Comparison of ENCODE assay signal across 24 cellular contexts in the genomic region with DNA sequence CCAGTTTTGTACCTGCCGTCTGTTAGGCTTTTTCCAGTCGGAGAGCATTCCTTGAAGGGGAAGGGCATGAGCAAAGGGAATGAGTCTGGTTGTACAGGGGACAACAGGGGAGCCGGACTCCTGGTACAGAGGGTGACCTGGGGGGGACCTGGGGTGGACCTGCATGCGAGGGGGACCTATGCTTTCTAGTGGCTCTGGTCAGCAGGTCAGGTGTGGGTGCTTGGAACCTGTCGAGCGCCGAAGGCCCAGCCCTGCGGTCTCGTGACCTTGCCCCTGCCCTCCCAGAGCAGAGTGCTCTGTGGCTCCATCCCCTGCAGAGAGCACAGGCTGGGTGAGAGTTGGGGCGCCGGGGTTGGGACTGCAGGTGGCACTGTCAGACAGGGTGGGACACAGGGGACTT.
DNase-seq lines count a peak whose midpoint lies in the region; ATAC-seq, FAIRE-seq and TF ChIP-seq lines count a peak whose summit lies in the region.
"Had no signal": no experiment of that assay in that cellular context is flagged by ENCODE, and none has a peak within 500 bp of the region (broad histone marks: within the 10 kb centered on the region; RNA-seq: fewer than 3 reads in every experiment).

No MANE protein-coding gene starts in this region.

- TF ChIP-seq POLR2A in HepG2 (IDR thresholded peaks at IDR 0.05; ENCODE audit: insufficient read depth in 1 of 2, low read depth in 2 of 2, low read length in 2 of 2) (no peak), right lobe of liver (IDR thresholded peaks at IDR 0.05) (no peak)

- 60% methylated on average over 11 of the region's 11 CpGs for WGBS in HepG2 (ENCODE audit: low lambda C conversion rate)
- 71% methylated on average over 1 of the region's 11 CpGs for WGBS in right lobe of liver (ENCODE audit: insufficient coverage, low coverage, low lambda C conversion rate, missing lambda C conversion rate)
- WGBS in neuronal stem cell (ENCODE audit: extremely low coverage in 2 of 2, insufficient read length in 2 of 2, insufficient replicate concordance in 1 of 2), 2 donors, result no CpG with 5 or more reads among the region's 11 CpGs

- CTCF ChIA-PET in HepG2 (lab: Yijun Ruan, JAX; ENCODE audit: low intra/inter-chr PET ratio, low total read pairs), result no interaction called here

- no peak overlapping the region for H2BK5ac ChIP-seq in neuronal stem cell (ENCODE audit: low read length)

- H2AFZ ChIP-seq in HepG2 (ENCODE audit: low read length) (no peak overlapping the region), neuronal stem cell (ENCODE audit: low read length) (no peak overlapping the region)

- no peak for FAIRE-seq in HepG2 (lab: Jason Lieb, UNC)
- FAIRE-seq: A549, D721Med, GM12892, GM19239 had no signal

- no peak overlapping the region for H2AK5ac ChIP-seq in neuronal stem cell (ENCODE audit: low read depth, low read length)

- H3K27me3 ChIP-seq in HepG2 (ENCODE audit: control insufficient read depth in 1 of 2, insufficient read depth in 2 of 2, low read length in 2 of 2) (peaks cover 10 to 67% of the 10 kb centered on the region in 2 experiments), right lobe of liver (no peaks in the 10 kb centered on the region), RWPE2 (ENCODE audit: insufficient read depth, poor library complexity, severe bottlenecking) (no peaks in the 10 kb centered on the region), neuronal stem cell (ENCODE audit: control insufficient read depth in 3 of 3, insufficient read depth in 3 of 3, low read depth in 1 of 3, low read length in 3 of 3) (peaks cover 0 to 19% (median 0%) of the 10 kb centered on the region in 3 experiments), HAP-1 (ENCODE audit: low read depth) (no peaks in the 10 kb centered on the region), brain microvascular endothelial cell (replicated peaks) (no peaks in the 10 kb centered on the region)
- H3K27me3 ChIP-seq: BE2C had no signal

- peak; percentile 44 for ATAC-seq in HepG2
- no peak for ATAC-seq in right lobe of liver
- no peak for ATAC-seq in RWPE2 (ENCODE audit: low read depth)

- H3K4ac ChIP-seq in neuronal stem cell (ENCODE audit: low read length), result no peak overlapping the region

- H3K4me1 ChIP-seq in HepG2 (ENCODE audit: insufficient read depth, low read length) (peaks cover 8% of the 10 kb centered on the region; the same call in 1 of the 2 replicates), right lobe of liver (no peaks in the 10 kb centered on the region), RWPE2 (ENCODE audit: insufficient read depth, poor library complexity, severe bottlenecking) (peaks cover 24% of the 10 kb centered on the region), neuronal stem cell (ENCODE audit: control insufficient read depth in 2 of 2, insufficient read depth in 1 of 2, low read depth in 1 of 2, low read length in 2 of 2) (peaks cover 0 to 4% of the 10 kb centered on the region in 2 donors), HAP-1 (no peaks in the 10 kb centered on the region)

- POLR2A ChIA-PET in HepG2 (lab: Yijun Ruan, JAX), result no interaction called here

- H4K91ac ChIP-seq in neuronal stem cell (ENCODE audit: low read depth, low read length, poor library complexity), result no peak overlapping the region

- TF ChIP-seq EP300 in HepG2 (IDR thresholded peaks at IDR 0.05; ENCODE audit: low read depth in 2 of 2, low read length in 2 of 2), result no peak
- no peak for TF ChIP-seq EP300 in HepG2 (CRISPR knock-in tag; IDR thresholded peaks at IDR 0.05; ENCODE audit: borderline replicate concordance)

- H3K4me2 ChIP-seq in HepG2 (ENCODE audit: low read depth, low read length) (no peak overlapping the region), neuronal stem cell (ENCODE audit: insufficient read depth, low read length, poor library complexity, severe bottlenecking) (no peak overlapping the region)
- H3K4me2 ChIP-seq: A549, GM23338 had no signal

- no peak overlapping the region for H3K9ac ChIP-seq in HepG2 (ENCODE audit: insufficient read depth, low read depth, low read length)
- H3K9ac ChIP-seq in neuronal stem cell (ENCODE audit: low read depth, low read length, poor library complexity), result no peak overlapping the region
- H3K9ac ChIP-seq: BLaER1 treated with 17β-estradiol and CSF1 and Interleukin-3, amounts not matched to agents 10 nM and 100 nM had no signal

- H3K79me2 ChIP-seq in HepG2 (ENCODE audit: insufficient read depth, low read length), result no peaks in the 10 kb centered on the region

- no peaks in the 10 kb centered on the region for H4K20me1 ChIP-seq in HepG2 (ENCODE audit: insufficient read depth, low read length)
- H4K20me1 ChIP-seq: BLaER1 treated with 17β-estradiol and CSF1 and Interleukin-3, amounts not matched to agents 10 nM and 100 nM had no signal

- no peak for DNase-seq in HepG2 (ENCODE audit: low spot score)
- DNase-seq in right lobe of liver, result no peak
- DNase-seq in RWPE2 (ENCODE audit: low spot score), result no peak
- no peak for DNase-seq in epithelial cell of prostate (ENCODE audit: low read depth, low spot score)
- DNase-seq in neuronal stem cell (ENCODE audit: low spot score), result no peak
- no peak for DNase-seq in HAP-1 (ENCODE audit: low spot score in 2 of 2)
- DNase-seq in NCI-H774 (lab: John Stamatoyannopoulos, UW), result no peak
- no peak for DNase-seq in brain microvascular endothelial cell
- DNase-seq: 8988T; ACHN; AML-193; BE2C; CD4-positive, alpha-beta T cell; CD8-positive, alpha-beta memory T cell; DMS 273 treated with DMSO at 0.1 percent for 48 hours; DMS79 treated with DMSO at 0.1 percent for 48 hours; GF-D8; HFFc6 had no signal

- in situ Hi-C loops in HepG2 (cut with HindIII; ENCODE audit: extremely low pct_ligation_motif_present, low pct_unique_long_range_greater_than_20kb), result no loop called here
- in situ Hi-C loops in HAP-1 (cut with MboI; ENCODE audit: low sequenced_read_pairs), result no loop called here
- in situ Hi-C loops in brain microvascular endothelial cell (cut with HindIII; ENCODE audit: low pct_ligation_motif_present, low sequenced_read_pairs), result loop anchor here (25.0 kb wide), 1 partner anchor 223 kb away; no protein-coding TSS in a partner anchor

- H3K27ac ChIP-seq in HepG2 (ENCODE audit: extremely low read length, insufficient read depth, low read length), result no peak overlapping the region
- no peak overlapping the region for H3K27ac ChIP-seq in right lobe of liver
- H3K27ac ChIP-seq in RWPE2 (ENCODE audit: poor library complexity, severe bottlenecking), result peak overlapping the region; percentile 66
- peak overlapping the region; percentile 80 for H3K27ac ChIP-seq in epithelial cell of prostate
- H3K27ac ChIP-seq in neuronal stem cell (replicated peaks; ENCODE audit: low read length), result no peak overlapping the region
- H3K27ac ChIP-seq in brain microvascular endothelial cell, result no peak overlapping the region
- H3K27ac ChIP-seq: BLaER1 treated with 17β-estradiol and CSF1 and Interleukin-3, amounts not matched to agents 10 nM and 100 nM had no signal

- H3K18ac ChIP-seq in neuronal stem cell (ENCODE audit: low read length), result peak overlapping the region; percentile 80

- no peak overlapping the region for H2BK12ac ChIP-seq in neuronal stem cell (ENCODE audit: low read length)

- H3K23ac ChIP-seq in neuronal stem cell (ENCODE audit: low read depth, low read length, poor library complexity), result peak overlapping the region; percentile 1

- no peaks in the 10 kb centered on the region for H3K36me3 ChIP-seq in HepG2 (replicated peaks in 1 of 2; ENCODE audit: control insufficient read depth in 1 of 2, insufficient read depth in 2 of 2, low read length in 2 of 2)
- H3K36me3 ChIP-seq in right lobe of liver, result no peaks in the 10 kb centered on the region
- H3K36me3 ChIP-seq in RWPE2 (ENCODE audit: low read depth), result no peaks in the 10 kb centered on the region
- no peaks in the 10 kb centered on the region for H3K36me3 ChIP-seq in neuronal stem cell (replicated peaks in 1 of 2; ENCODE audit: control insufficient read depth in 2 of 2, insufficient read depth in 2 of 2, low read length in 2 of 2)
- H3K36me3 ChIP-seq in HAP-1 (replicated peaks), result no peaks in the 10 kb centered on the region
- H3K36me3 ChIP-seq in brain microvascular endothelial cell (replicated peaks), result no peaks in the 10 kb centered on the region
- H3K36me3 ChIP-seq: BE2C; BLaER1 treated with 17β-estradiol and CSF1 and Interleukin-3, amounts not matched to agents 10 nM and 100 nM had no signal

- TF ChIP-seq CTCF in HepG2 (CRISPR knock-in tag; IDR thresholded peaks at IDR 0.05) (peak; percentile 25), right lobe of liver (IDR thresholded peaks at IDR 0.05) (no peak), RWPE2 (IDR thresholded peaks at IDR 0.05; ENCODE audit: poor library complexity, severe bottlenecking) (no peak), brain microvascular endothelial cell (IDR thresholded peaks at IDR 0.05; ENCODE audit: low read depth, low read length, missing control alignments) (no peak)

- H3K14ac ChIP-seq in neuronal stem cell (ENCODE audit: low read length), result no peak overlapping the region

- H2BK15ac ChIP-seq in neuronal stem cell (ENCODE audit: low read length), result no peak overlapping the region

- H4K8ac ChIP-seq in neuronal stem cell (ENCODE audit: low read depth, low read length), result no peak overlapping the region

- BruUV-seq in HepG2 (replicated peaks; lab: Mats Ljungman, UMichigan), result no TSS peak

- no peak for TF ChIP-seq RAD21 in HepG2 (CRISPR knock-in tag; IDR thresholded peaks at IDR 0.05)

- H3K4me3 ChIP-seq in HepG2 (replicated peaks in 1 of 3; ENCODE audit: insufficient read depth in 1 of 3, low read depth in 2 of 3, low read length in 3 of 3) (no peak overlapping the region), right lobe of liver (no peak overlapping the region), RWPE2 (ENCODE audit: severe bottlenecking) (no peak overlapping the region), neuronal stem cell (ENCODE audit: low read length in 2 of 2) (no peak overlapping the region), HAP-1 (no peak overlapping the region), brain microvascular endothelial cell (ENCODE audit: low read depth, low read length) (no peak overlapping the region)
- H3K4me3 ChIP-seq: A549; BLaER1 treated with 17β-estradiol and CSF1 and Interleukin-3, amounts not matched to agents 10 nM and 100 nM; GM23338 had no signal

- H3K9me3 ChIP-seq in HepG2 (ENCODE audit: low read length), result no peaks in the 10 kb centered on the region
- H3K9me3 ChIP-seq in right lobe of liver, result no peaks in the 10 kb centered on the region
- H3K9me3 ChIP-seq in RWPE2 (ENCODE audit: severe bottlenecking), result no peaks in the 10 kb centered on the region
- no peaks in the 10 kb centered on the region for H3K9me3 ChIP-seq in neuronal stem cell (replicated peaks in 1 of 2; ENCODE audit: control insufficient read depth in 2 of 2, insufficient read depth in 1 of 2, low read depth in 1 of 2, low read length in 2 of 2)
- no peaks in the 10 kb centered on the region for H3K9me3 ChIP-seq in HAP-1
- H3K9me3 ChIP-seq: A549, BE2C had no signal

- no peak overlapping the region for H2BK120ac ChIP-seq in neuronal stem cell (ENCODE audit: low read depth, low read length)

- H3K79me1 ChIP-seq in neuronal stem cell (ENCODE audit: low read depth, low read length), result peaks cover 3% of the 10 kb centered on the region

- intact Hi-C loops in HepG2 (cut with micrococcal nuclease; ENCODE audit: unreplicated experiment), result no loop called here
- intact Hi-C loops in right lobe of liver (cut with DNase I), result no loop called here

TF ChIP-seq in HepG2, 621 proteins besides CTCF, POLR2A, EP300 and RAD21 (continues in another document):
- TF ChIP-seq SAFB2 (CRISPR knock-in tag; IDR thresholded peaks at IDR 0.05; ENCODE audit: borderline replicate concordance, low read depth), result no peak
- TF ChIP-seq ZNF878 (CRISPR knock-in tag; IDR thresholded peaks at IDR 0.05), result no peak

Comparison
In these comparisons a context has a peak if more than half of its experiments do, and no peak if none do; other contexts are left out.
1. H3K27ac ChIP-seq: peak in RWPE2 (single experiment) and epithelial cell of prostate (single experiment); none in HepG2 (single experiment), right lobe of liver (0 of 3), neuronal stem cell (single experiment) and brain microvascular endothelial cell (single experiment).